8 cellular contexts compared by ENCODE assay signal in genomic region chr2:42117923-42118758, GRCh38. TPM values are rescaled to one million over a fixed set of nuclear protein-coding genes. Genes with fewer than 3 reads are reported as not detected.
DNase-seq lines count a peak whose midpoint lies in the region; ATAC-seq, FAIRE-seq and TF ChIP-seq lines count a peak whose summit lies in the region.

No MANE protein-coding gene starts in this region.

- ATAC-seq in activated T-cell treated with anti-CD3 and anti-CD28 coated beads, Interleukin-2, amount 50 U/mL, for 4 hours: peak; percentile 65 to 75
- peak; percentile 88 for ATAC-seq in HG02938 (IDR thresholded peaks at IDR 0.05; ENCODE audit: unreplicated experiment)
- peak; percentile 43 to 93 (median 80) for ATAC-seq in pancreas

- intact Hi-C loops in OCI-LY7 (cut with micrococcal nuclease; ENCODE audit: unreplicated experiment): no loop called here
- intact Hi-C loops in pancreas (cut with DNase I): no loop called here

- H3K4me1 Mint-ChIP-seq in activated T-cell treated with anti-CD3 and anti-CD28 coated beads, Interleukin-2, amount 50 U/mL, for 4 hours (ENCODE audit: low read depth): peaks cover 59% of the 10 kb centered on the region

- WGBS in pancreas, 2 donors: 23 to 34% methylated on average over 1 of the region's 1 CpG

- peak overlapping the region; percentile 7 for H3K27ac ChIP-seq in OCI-LY7 (ENCODE audit: low read depth, low read length, poor library complexity, severe bottlenecking)
- H3K27ac ChIP-seq in epithelial cell of prostate: peak overlapping the region; percentile 29
- H3K27ac ChIP-seq in pancreas: peak overlapping the region in 2 of 4 donors; percentile 55 to 57

- POLR2A ChIA-PET in OCI-LY7 (lab: Charles Lee): interaction anchor here (0.5 to 2.7 kb wide), 11 partner anchors 7 to 226 kb away, joined by 3 to 13 read pairs (median 4); no protein-coding TSS in a partner anchor

- H3K9me3 ChIP-seq in OCI-LY7 (ENCODE audit: low read length): peaks cover 9% of the 10 kb centered on the region; the same call in 1 of the 2 replicates
- no peaks in the 10 kb centered on the region for H3K9me3 ChIP-seq in pancreas

- H4K20me1 ChIP-seq in OCI-LY7 (ENCODE audit: insufficient read depth, low read length): no peaks in the 10 kb centered on the region

- H3K4me1 ChIP-seq in OCI-LY7 (ENCODE audit: insufficient read depth, low read length, poor library complexity, severe bottlenecking): peaks cover 21% of the 10 kb centered on the region
- H3K4me1 ChIP-seq in pancreas: peaks cover 6 to 18% (median 12%) of the 10 kb centered on the region in 3 donors

- H3K79me2 ChIP-seq in OCI-LY7 (ENCODE audit: insufficient read depth, low read depth, low read length): no peaks in the 10 kb centered on the region

- H3K4me3 ChIP-seq in OCI-LY7 (ENCODE audit: low read depth, low read length, poor library complexity, severe bottlenecking): peak overlapping the region; percentile 21
- no peak overlapping the region for H3K4me3 ChIP-seq in pancreas

- no TSS peak for BruUV-seq in OCI-LY7 (replicated peaks; lab: Mats Ljungman, UMichigan)

- no peak overlapping the region for H3K4me3 Mint-ChIP-seq in activated T-cell treated with anti-CD3 and anti-CD28 coated beads, Interleukin-2, amount 50 U/mL, for 4 hours

- TF ChIP-seq CTCF in OCI-LY7 (conservative IDR thresholded peaks at IDR 0.05; ENCODE audit: low read length) (no peak), pancreas (IDR thresholded peaks at IDR 0.05) (no peak), GM13976 (IDR thresholded peaks at IDR 0.05; ENCODE audit: borderline replicate concordance, control extremely low read depth, extremely low read depth, insufficient read depth, missing control alignments) (no peak)

- no peak for FAIRE-seq in pancreas (lab: Jason Lieb, UNC)

- in situ Hi-C loops in GM13976 (cut with MboI; ENCODE audit: low sequenced_read_pairs, unreplicated experiment): no loop called here

- H3K36me3 ChIP-seq in OCI-LY7 (ENCODE audit: insufficient read depth, low read length): no peaks in the 10 kb centered on the region
- H3K36me3 ChIP-seq in pancreas: no peaks in the 10 kb centered on the region

- no peaks in the 10 kb centered on the region for H3K27me3 ChIP-seq in pancreas

- peak overlapping the region; percentile 63 for H3K4me2 ChIP-seq in OCI-LY7 (ENCODE audit: low read length)

- no peak for DNase-seq in activated T-cell treated with anti-CD3 and anti-CD28 coated beads, Interleukin-2, amount 50 U/mL, for 4 hours
- DNase-seq in activated T-cell treated with anti-CD3 and anti-CD28 coated beads, Interleukin-2, amount 50 U/mL, for 48 hours: no peak
- DNase-seq in OCI-LY7 (ENCODE audit: low spot score) (peak; percentile 80), epithelial cell of prostate (ENCODE audit: low read depth, low spot score) (peak; percentile 44), pancreas (no peak), retina (no peak), GM13976 (ENCODE audit: low spot score) (no peak)

- H3K9me3 Mint-ChIP-seq in activated T-cell treated with anti-CD3 and anti-CD28 coated beads, Interleukin-2, amount 50 U/mL, for 4 hours: no peaks in the 10 kb centered on the region

- no peaks in the 10 kb centered on the region for H3K27me3 Mint-ChIP-seq in activated T-cell treated with anti-CD3 and anti-CD28 coated beads, Interleukin-2, amount 50 U/mL, for 4 hours (ENCODE audit: low read depth)

- no peak overlapping the region for H2AFZ ChIP-seq in OCI-LY7 (ENCODE audit: low read length)

- H3K9me2 ChIP-seq in OCI-LY7 (ENCODE audit: insufficient read depth, low read length): no peaks in the 10 kb centered on the region

- H3K36me3 Mint-ChIP-seq in activated T-cell treated with anti-CD3 and anti-CD28 coated beads, Interleukin-2, amount 50 U/mL, for 4 hours (ENCODE audit: insufficient read depth): no peaks in the 10 kb centered on the region

- CTCF ChIA-PET in OCI-LY7 (lab: Charles Lee; ENCODE audit: unreplicated experiment): interaction anchor here (1.5 kb wide), 1 partner anchor 13 kb away, joined by 4 read pairs; no protein-coding TSS in a partner anchor

RNA-seq across cellular contexts. Expression of gene EML4, which starts 51.0 kb away (rescaled TPM):
- total RNA-seq in activated T-cell treated with anti-CD3 and anti-CD28 coated beads, Interleukin-2, amount 50 U/mL, for 4 hours: 10 to 100 TPM; 57.1 to 60.0 (median 58.2) TPM
- 36.6 and 37.1 TPM in 2 replicates for total RNA-seq in OCI-LY7 (2014; rRNA removed; shearing (Covaris generic))
- total RNA-seq in OCI-LY7 (2022) (43.2 and 47.7 TPM in 2 replicates), pancreas (10 to 100 TPM; 29.9 to 44.0 (median 36.0) TPM)
- 10 to 100 TPM; 12.5 to 21.3 TPM for polyA plus RNA-seq in pancreas

Comparison
In these comparisons a context has a peak if more than half of its experiments do, and no peak if none do; other contexts are left out.
1. DNase-seq: peak in OCI-LY7 (single experiment) and epithelial cell of prostate (single experiment); none in activated T-cell treated with anti-CD3 and anti-CD28 coated beads, Interleukin-2, amount 50 U/mL, for 4 hours (single experiment), activated T-cell treated with anti-CD3 and anti-CD28 coated beads, Interleukin-2, amount 50 U/mL, for 48 hours (0 of 2), pancreas (0 of 6), retina (single experiment) and GM13976 (single experiment).
2. Peak in every context shown above with its lines, with median percentiles within 50 percentile points of each other: ATAC-seq.